21 cellular contexts compared by ENCODE assay signal in genomic region chr1:81874461-81874860, GRCh38.
"Had no signal": no experiment of that assay in that cellular context is flagged by ENCODE, and none has a peak within 500 bp of the region (broad histone marks: within the 10 kb centered on the region; RNA-seq: fewer than 3 reads in every experiment).

No MANE protein-coding gene starts in this region.

- H3K4me3 ChIP-seq: esophagus muscularis mucosa, heart right ventricle, mucosa of descending colon, psoas muscle, right atrium auricular region, spleen had no signal

- H3K27ac ChIP-seq: esophagus muscularis mucosa, heart right ventricle, psoas muscle, right atrium auricular region, spleen had no signal

- H3K9me3 Mint-ChIP-seq: activated naive CD4-positive, alpha-beta T cell treated with anti-CD3 and anti-CD28 coated beads for 36 hours had no signal

- H3K27me3 ChIP-seq: esophagus muscularis mucosa, heart right ventricle, right atrium auricular region, spleen had no signal

- H3K9me3 ChIP-seq: esophagus muscularis mucosa, mucosa of descending colon, psoas muscle, right atrium auricular region had no signal

- H3K27ac Mint-ChIP-seq: activated CD4-positive, alpha-beta memory T cell treated with anti-CD3 and anti-CD28 coated beads for 36 hours; activated naive CD4-positive, alpha-beta T cell treated with anti-CD3 and anti-CD28 coated beads for 36 hours; T-helper 17 cell had no signal

- H3K36me3 ChIP-seq: esophagus muscularis mucosa, heart right ventricle, right atrium auricular region, spleen had no signal

- H3K4me1 ChIP-seq: psoas muscle had no signal

- H3K4me1 Mint-ChIP-seq: central memory CD8-positive, alpha-beta T cell; T-helper 17 cell had no signal

- FAIRE-seq: colon, endothelial cell of umbilical vein had no signal

- H3K27me3 Mint-ChIP-seq: activated CD4-positive, alpha-beta memory T cell treated with anti-CD3 and anti-CD28 coated beads for 36 hours; central memory CD8-positive, alpha-beta T cell; T-helper 17 cell had no signal

- DNase-seq: activated CD4-positive, alpha-beta memory T cell treated with anti-CD3 and anti-CD28 coated beads for 36 hours; activated CD4-positive, alpha-beta T cell treated with anti-CD3 and anti-CD28 coated beads for 48 hours; activated naive CD4-positive, alpha-beta T cell treated with anti-CD3 and anti-CD28 coated beads for 36 hours; activated T-cell treated with anti-CD3 and anti-CD28 coated beads, Interleukin-2, amount 50 U/mL, for 48 hours; amygdala; effector memory CD4-positive, alpha-beta T cell; heart right ventricle; islet precursor cell; left colon; mesenchymal stem cell; mucosa of descending colon; psoas muscle; spleen; stimulated activated CD4-positive, alpha-beta T cell treated with anti-CD3 and anti-CD28 coated beads, Interleukin-4, amount 100 ng/mL, for 24 hours; stimulated activated naive CD8-positive, alpha-beta T cell treated with anti-CD3 and anti-CD28 coated beads, Interleukin-15, Interleukin-2, amounts not matched to agents 100 U/mL and 50 U/mL, for 24 hours; T-helper 17 cell had no signal

- H3K4me3 Mint-ChIP-seq: activated CD4-positive, alpha-beta memory T cell treated with anti-CD3 and anti-CD28 coated beads for 36 hours; activated naive CD4-positive, alpha-beta T cell treated with anti-CD3 and anti-CD28 coated beads for 36 hours; central memory CD8-positive, alpha-beta T cell; T-helper 17 cell had no signal

- ATAC-seq: left colon; mucosa of descending colon; psoas muscle; stimulated activated naive CD8-positive, alpha-beta T cell treated with anti-CD3 and anti-CD28 coated beads, Interleukin-15, Interleukin-2, amounts not matched to agents 100 U/mL and 50 U/mL, for 24 hours; T-helper 17 cell had no signal

- H3K36me3 Mint-ChIP-seq: activated CD4-positive, alpha-beta memory T cell treated with anti-CD3 and anti-CD28 coated beads for 36 hours had no signal
